8 cellular contexts compared by ENCODE assay signal in genomic region chr6:20946037-20946436, GRCh38.
DNase-seq lines count a peak whose midpoint lies in the region; ATAC-seq and TF ChIP-seq lines count a peak whose summit lies in the region.

No MANE protein-coding gene starts in this region.

- H2AFZ ChIP-seq in mammary epithelial cell (ENCODE audit: low read depth, low read length) = no peak overlapping the region

- no peak overlapping the region for H3K9ac ChIP-seq in mammary epithelial cell (ENCODE audit: insufficient read depth, low read length)

- dilution Hi-C loops in mammary epithelial cell (cut with HindIII; ENCODE audit: low sequenced_read_pairs) = no loop called here

- H3K9me3 ChIP-seq in mammary epithelial cell (replicated peaks; ENCODE audit: insufficient read depth, low read length) = no peaks in the 10 kb centered on the region

- CTCF ChIA-PET in mammary epithelial cell (lab: Charles Lee; ENCODE audit: low non-redundant PET) = no interaction called here

- no peak overlapping the region for H3K4me2 ChIP-seq in mammary epithelial cell (ENCODE audit: insufficient read depth, low read depth, low read length)

- H3K4me1 ChIP-seq in mammary epithelial cell (ENCODE audit: insufficient read depth, low read length) = peaks cover 2% of the 10 kb centered on the region

- in situ Hi-C loops in mammary epithelial cell (cut with MboI; ENCODE audit: low sequenced_read_pairs in 2 of 2) = no loop called here

- intact Hi-C loops in mammary epithelial cell (cut with micrococcal nuclease) (no loop called here), sciatic nerve (cut with DNase I) (no loop called here), left colon (cut with DNase I, micrococcal nuclease) (no loop called here)

- no peaks in the 10 kb centered on the region for H4K20me1 ChIP-seq in mammary epithelial cell (ENCODE audit: insufficient read depth, low read length)

- H3K36me3 ChIP-seq in mammary epithelial cell (ENCODE audit: insufficient read depth, low read length) = no peaks in the 10 kb centered on the region

- no peaks in the 10 kb centered on the region for H3K79me2 ChIP-seq in mammary epithelial cell (ENCODE audit: insufficient read depth, low read length)

- H3K27ac ChIP-seq in C4-2B = no peak overlapping the region
- no peak overlapping the region for H3K27ac ChIP-seq in mammary epithelial cell (ENCODE audit: insufficient read depth, low read depth, low read length)

- TF ChIP-seq CTCF in C4-2B (conservative IDR thresholded peaks at IDR 0.05) (0 out of 2 replicates have a peak, but pooled peaks have one; percentile 2), mammary epithelial cell (conservative IDR thresholded peaks at IDR 0.05 in 1 of 2, IDR thresholded peaks at IDR 0.05 in 1 of 2; ENCODE audit: extremely low read depth in 1 of 2, insufficient read depth in 1 of 2, low read depth in 1 of 2, low read length in 2 of 2) (peak in 1 of 2 donors; percentile 36)

- H3K27me3 ChIP-seq in mammary epithelial cell (ENCODE audit: insufficient read depth, low read length) = no peaks in the 10 kb centered on the region

- BruUV-seq in mammary epithelial cell (replicated peaks; lab: Mats Ljungman, UMichigan) = no TSS peak

- WGBS in mammary epithelial cell (ENCODE audit: low coverage, missing lambda C conversion rate) = 0% methylated on average over 1 of the region's 1 CpG

- DNase-seq in mammary epithelial cell (peak; percentile 85), HPDE6-E6E7 (ENCODE audit: extremely low spot score) (no peak), sciatic nerve (ENCODE audit: low spot score) (no peak), left colon (no peak)
- no peak for DNase-seq in stimulated activated CD8-positive, alpha-beta memory T cell treated with anti-CD3 and anti-CD28 coated beads, Interleukin-4, amount 100 ng/mL, for 48 hours

- ATAC-seq in GM19395 (IDR thresholded peaks at IDR 0.05; ENCODE audit: unreplicated experiment) (peak; percentile 95), HG03342 (IDR thresholded peaks at IDR 0.05; ENCODE audit: unreplicated experiment) (peak; percentile 90), sciatic nerve (no peak), left colon (no peak)

- no peak overlapping the region for H3K4me3 ChIP-seq in mammary epithelial cell (replicated peaks in 1 of 3; ENCODE audit: insufficient read depth in 1 of 3, low read depth in 2 of 3, low read length in 3 of 3)

Comparison
In these comparisons a context has a peak if more than half of its experiments do, and no peak if none do; other contexts are left out.
1. ATAC-seq: peak in GM19395 (single experiment) and HG03342 (single experiment); none in sciatic nerve (single experiment) and left colon (single experiment).